24 cellular contexts compared by ENCODE assay signal in genomic region chr15:96372554-96372953, GRCh38. TPM values are rescaled to one million over a fixed set of nuclear protein-coding genes. Genes with fewer than 3 reads are reported as not detected.
"Had no signal": no experiment of that assay in that cellular context is flagged by ENCODE, and none has a peak within 500 bp of the region (broad histone marks: within the 10 kb centered on the region; RNA-seq: fewer than 3 reads in every experiment).

No MANE protein-coding gene starts in this region.

- ATAC-seq: activated CD4-positive, CD25-positive, alpha-beta regulatory T cell treated with anti-CD3 and anti-CD28 coated beads, Interleukin-2, amount 50 U/mL, for 24 hours; activated CD8-positive, alpha-beta T cell treated with anti-CD3 and anti-CD28 coated beads for 36 hours; body of pancreas; Right ventricle myocardium inferior had no signal

- H3K4me1 ChIP-seq: SJCRH30 had no signal

- H3K4me3 Mint-ChIP-seq: activated CD8-positive, alpha-beta T cell treated with anti-CD3 and anti-CD28 coated beads for 36 hours; activated naive CD4-positive, alpha-beta T cell treated with anti-CD3 and anti-CD28 coated beads, Interleukin-2, amount 50 U/mL, for 24 hours; activated T-cell treated with anti-CD3 and anti-CD28 coated beads, Interleukin-2, amount 50 U/mL, for 24 hours; activated T-helper 1 cell treated with anti-CD3 and anti-CD28 coated beads, Interleukin-12 subunit alpha, Interleukin-12 subunit beta, Interleukin-2, Interleukin-4 antibody, amounts not matched to agents 30 ng/mL and 10 ng/mL and 1 ng/mL, durations not matched to agents 14 hours and 24 hours and 36 hours; T-helper 1 cell treated with Interleukin-12 subunit alpha and Interleukin-12 subunit beta and Interleukin-4 antibody, amounts not matched to agents 30 μg/mL and 1 μg/mL, for 36 hours had no signal

- H3K4me1 Mint-ChIP-seq: activated naive CD4-positive, alpha-beta T cell treated with anti-CD3 and anti-CD28 coated beads, Interleukin-2, amount 50 U/mL, for 24 hours had no signal

- H3K36me3 Mint-ChIP-seq: activated naive CD4-positive, alpha-beta T cell treated with anti-CD3 and anti-CD28 coated beads, Interleukin-2, amount 50 U/mL, for 24 hours had no signal

- H3K27me3 ChIP-seq: SJCRH30 had no signal

- H3K4me2 ChIP-seq: SK-N-SH had no signal

- H3K9ac ChIP-seq: SK-N-SH had no signal

- H3K9me3 ChIP-seq: body of pancreas, SJCRH30, SK-N-SH had no signal

- H3K27ac Mint-ChIP-seq: activated CD8-positive, alpha-beta T cell treated with anti-CD3 and anti-CD28 coated beads for 36 hours; activated naive CD4-positive, alpha-beta T cell treated with anti-CD3 and anti-CD28 coated beads, Interleukin-2, amount 50 U/mL, for 24 hours; activated T-cell treated with anti-CD3 and anti-CD28 coated beads, Interleukin-2, amount 50 U/mL, for 24 hours; activated T-helper 1 cell treated with anti-CD3 and anti-CD28 coated beads, Interleukin-12 subunit alpha, Interleukin-12 subunit beta, Interleukin-2, Interleukin-4 antibody, amounts not matched to agents 30 ng/mL and 10 ng/mL and 1 ng/mL, durations not matched to agents 14 hours and 24 hours and 36 hours; T-helper 1 cell treated with Interleukin-12 subunit alpha and Interleukin-12 subunit beta and Interleukin-4 antibody, amounts not matched to agents 30 μg/mL and 1 μg/mL, for 36 hours had no signal

- H3K27ac ChIP-seq: body of pancreas, SJCRH30 had no signal

- H3K36me3 ChIP-seq: SJCRH30 had no signal

- H3K9me3 Mint-ChIP-seq: activated CD8-positive, alpha-beta T cell treated with anti-CD3 and anti-CD28 coated beads for 36 hours had no signal

- FAIRE-seq: bronchial epithelial cell had no signal

- H3K4me3 ChIP-seq: body of pancreas, SJCRH30 had no signal

- DNase-seq: activated CD4-positive, alpha-beta T cell treated with anti-CD3 and anti-CD28 coated beads for 4 hours; activated CD8-positive, alpha-beta memory T cell treated with anti-CD3 and anti-CD28 coated beads, Interleukin-2, amount 50 U/mL, for 48 hours; activated CD8-positive, alpha-beta T cell treated with anti-CD3 and anti-CD28 coated beads for 36 hours; activated effector memory CD4-positive, alpha-beta T cell treated with Interleukin-2 at 50 U/mL for 16 hours; activated naive CD4-positive, alpha-beta T cell; activated T-cell treated with anti-CD3 and anti-CD28 coated beads, Interleukin-2, amount 50 U/mL, for 24 hours; aorta; body of pancreas; central memory CD4-positive, alpha-beta T cell; NCI-H1048; NCI-H146; NCI-H187 treated with DMSO at 0.1 percent for 48 hours; NCI-H2081 treated with DMSO at 0.1 percent for 48 hours; NCI-H446; NCI-H82; SJCRH30; SK-N-SH had no signal

RNA-seq across cellular contexts. Expression of gene NR2F2, which starts 42.1 kb away (rescaled TPM):
- total RNA-seq: activated CD8-positive, alpha-beta T cell treated with anti-CD3 and anti-CD28 coated beads for 36 hours; activated T-helper 1 cell treated with anti-CD3 and anti-CD28 coated beads, Interleukin-12 subunit alpha, Interleukin-12 subunit beta, Interleukin-2, Interleukin-4 antibody, amounts not matched to agents 30 ng/mL and 10 ng/mL and 1 ng/mL, durations not matched to agents 14 hours and 24 hours and 36 hours; OCI-LY7 had no signal
